In the genomic region with DNA sequence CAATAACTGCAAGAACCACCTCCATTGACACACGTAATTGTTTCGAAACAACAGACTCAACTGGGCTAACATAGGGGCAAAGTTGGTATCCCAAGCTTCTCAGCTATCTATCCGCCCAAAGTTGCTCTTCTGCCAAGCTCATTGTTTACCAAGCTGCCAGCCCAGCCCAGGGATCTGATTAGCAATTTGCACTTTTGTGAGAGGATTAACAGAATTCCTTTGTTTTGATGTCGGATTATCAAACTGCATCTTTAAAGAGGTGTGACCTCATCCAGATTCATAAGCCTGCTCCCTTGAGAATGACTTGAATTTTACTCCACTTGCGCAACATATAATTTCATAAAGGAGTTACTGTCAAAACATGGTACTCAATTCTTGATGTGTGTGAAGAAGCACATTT, we compare ENCODE assay signal across 24 cellular contexts.
A peak's percentile ranks its signal among the peaks of the same experiment; 100 is the strongest.
DNase-seq lines count a peak whose midpoint lies in the region; ATAC-seq lines count a peak whose summit lies in the region.
"Had no signal": no experiment of that assay in that cellular context is flagged by ENCODE, and none has a peak within 500 bp of the region (broad histone marks: within the 10 kb centered on the region; RNA-seq: fewer than 3 reads in every experiment).

No MANE protein-coding gene starts in this region.

- H4K20me1 ChIP-seq in Karpas-422 (ENCODE audit: insufficient read depth, low read depth, low read length): no peaks in the 10 kb centered on the region

- H2AFZ ChIP-seq in Karpas-422 (ENCODE audit: low read length): no peak overlapping the region

- H3K9me3 ChIP-seq in Karpas-422 (ENCODE audit: low read length) (no peaks in the 10 kb centered on the region), ectodermal cell (ENCODE audit: control insufficient read depth, low read length) (peaks cover 4% of the 10 kb centered on the region)
- H3K9me3 ChIP-seq: ascending aorta, heart right ventricle, testis had no signal

- H3K4me3 ChIP-seq in Karpas-422 (ENCODE audit: low read length) (no peak overlapping the region), ectodermal cell (ENCODE audit: insufficient read depth, low read depth, low read length) (no peak overlapping the region)
- H3K4me3 ChIP-seq: ascending aorta, GM12878, heart right ventricle, testis had no signal

- no peak overlapping the region for H3K9ac ChIP-seq in Karpas-422 (ENCODE audit: low read length)

- H3K36me3 ChIP-seq in Karpas-422 (ENCODE audit: insufficient read depth, low read length) (no peaks in the 10 kb centered on the region), ectodermal cell (ENCODE audit: control insufficient read depth, insufficient read depth, low read length) (no peaks in the 10 kb centered on the region)
- H3K36me3 ChIP-seq: ascending aorta, heart right ventricle had no signal

- H3K27me3 ChIP-seq in Karpas-422 (ENCODE audit: low read length): no peaks in the 10 kb centered on the region
- H3K27me3 ChIP-seq in ectodermal cell (ENCODE audit: control insufficient read depth, insufficient read depth, low read length, poor library complexity, severe bottlenecking): no peaks in the 10 kb centered on the region
- H3K27me3 ChIP-seq: ascending aorta, heart right ventricle, testis had no signal

- peaks cover 21% of the 10 kb centered on the region for H3K4me1 Mint-ChIP-seq in memory B cell
- H3K4me1 Mint-ChIP-seq in naive thymus-derived CD8-positive, alpha-beta T cell: peaks cover 0 to 8% (median 0%) of the 10 kb centered on the region in 4 donors
- H3K4me1 Mint-ChIP-seq: activated CD8-positive, alpha-beta memory T cell treated with anti-CD3 and anti-CD28 coated beads, Interleukin-2, amount 10 ng/mL, durations not matched to agents 7 days and 5 days had no signal

- 12 to 29% methylated on average over 4 to 5 of the region's 5 CpGs for WGBS in ectodermal cell, 2 experiments

- no peaks in the 10 kb centered on the region for H3K79me2 ChIP-seq in Karpas-422 (ENCODE audit: low read length)

- peak overlapping the region; percentile 28 for H3K27ac Mint-ChIP-seq in memory B cell
- no peak overlapping the region for H3K27ac Mint-ChIP-seq in naive thymus-derived CD8-positive, alpha-beta T cell
- H3K27ac Mint-ChIP-seq: activated CD8-positive, alpha-beta memory T cell treated with anti-CD3 and anti-CD28 coated beads, Interleukin-2, amount 10 ng/mL, durations not matched to agents 7 days and 5 days; T-helper 1 cell treated with Interleukin-12 subunit alpha and Interleukin-12 subunit beta and Interleukin-4 antibody, amounts not matched to agents 30 μg/mL and 1 μg/mL, for 36 hours had no signal

- no peak overlapping the region for H3K4me2 ChIP-seq in Karpas-422 (ENCODE audit: low read depth, low read length, poor library complexity, severe bottlenecking)

- H3K27me3 Mint-ChIP-seq in memory B cell: no peaks in the 10 kb centered on the region
- no peaks in the 10 kb centered on the region for H3K27me3 Mint-ChIP-seq in naive thymus-derived CD8-positive, alpha-beta T cell
- H3K27me3 Mint-ChIP-seq: activated CD8-positive, alpha-beta memory T cell treated with anti-CD3 and anti-CD28 coated beads, Interleukin-2, amount 10 ng/mL, durations not matched to agents 7 days and 5 days had no signal

- DNase-seq in D341Med (ENCODE audit: low spot score): peak; percentile 79
- no peak for DNase-seq in Karpas-422
- no peak for DNase-seq in memory B cell (ENCODE audit: low spot score in 2 of 2)
- DNase-seq in naive thymus-derived CD8-positive, alpha-beta T cell: no peak
- no peak for DNase-seq in activated gamma-delta T cell (lab: John Stamatoyannopoulos, UW)
- DNase-seq: activated CD8-positive, alpha-beta memory T cell treated with anti-CD3 and anti-CD28 coated beads, Interleukin-2, amount 10 ng/mL, durations not matched to agents 7 days and 5 days; activated effector memory CD4-positive, alpha-beta T cell treated with Interleukin-2 at 50 U/mL for 16 hours; cortex of kidney; erythroblast; heart right ventricle; kidney glomerular epithelial cell; midbrain; NCI-H1048; Right ventricle myocardium superior; stimulated activated CD4-positive, alpha-beta T cell treated with anti-CD3 and anti-CD28 coated beads, Interleukin-4, amount 100 ng/mL, for 24 hours; stimulated activated CD8-positive, alpha-beta memory T cell treated with anti-CD3 and anti-CD28 coated beads, Interleukin-4, amount 100 ng/mL, for 48 hours; testis had no signal

- POLR2A ChIA-PET in naive thymus-derived CD8-positive, alpha-beta T cell (lab: Charles Lee): interaction anchor here (0.6 kb wide), 1 partner anchor 47 kb away, joined by 5 read pairs; no protein-coding TSS in a partner anchor

- peaks cover 6% of the 10 kb centered on the region for H3K36me3 Mint-ChIP-seq in memory B cell
- no peaks in the 10 kb centered on the region for H3K36me3 Mint-ChIP-seq in naive thymus-derived CD8-positive, alpha-beta T cell
- H3K36me3 Mint-ChIP-seq: activated CD8-positive, alpha-beta memory T cell treated with anti-CD3 and anti-CD28 coated beads, Interleukin-2, amount 10 ng/mL, durations not matched to agents 7 days and 5 days had no signal

- H3K27ac ChIP-seq in Karpas-422 (ENCODE audit: low read length) (peak overlapping the region; percentile 93), ectodermal cell (ENCODE audit: insufficient read depth, low read depth, low read length, poor library complexity, severe bottlenecking) (peak overlapping the region; percentile 88)
- H3K27ac ChIP-seq: ascending aorta, heart right ventricle, testis had no signal

- H3K9me3 Mint-ChIP-seq in memory B cell: peaks cover 5% of the 10 kb centered on the region
- peaks cover 0 to 32% (median 5%) of the 10 kb centered on the region in 9 donors for H3K9me3 Mint-ChIP-seq in naive thymus-derived CD8-positive, alpha-beta T cell

- H3K4me3 Mint-ChIP-seq in memory B cell: peak overlapping the region; percentile 7
- no peak overlapping the region for H3K4me3 Mint-ChIP-seq in naive thymus-derived CD8-positive, alpha-beta T cell
- H3K4me3 Mint-ChIP-seq: activated CD8-positive, alpha-beta memory T cell treated with anti-CD3 and anti-CD28 coated beads, Interleukin-2, amount 10 ng/mL, durations not matched to agents 7 days and 5 days; T-helper 1 cell treated with Interleukin-12 subunit alpha and Interleukin-12 subunit beta and Interleukin-4 antibody, amounts not matched to agents 30 μg/mL and 1 μg/mL, for 36 hours had no signal

- H3K9me2 ChIP-seq in Karpas-422 (replicated peaks; ENCODE audit: insufficient read depth, low read length): no peaks in the 10 kb centered on the region

- no peak for ATAC-seq in memory B cell (ENCODE audit: low read depth)
- ATAC-seq in naive thymus-derived CD8-positive, alpha-beta T cell: no peak
- no peak for ATAC-seq in GM21528 (IDR thresholded peaks at IDR 0.05; ENCODE audit: low FRiP score, unreplicated experiment)
- ATAC-seq in HG03280 (IDR thresholded peaks at IDR 0.05; ENCODE audit: unreplicated experiment): no peak
- ATAC-seq: activated CD4-positive, CD25-positive, alpha-beta regulatory T cell treated with anti-CD3 and anti-CD28 coated beads, Interleukin-2, amount 50 U/mL, for 24 hours; activated CD8-positive, alpha-beta memory T cell treated with anti-CD3 and anti-CD28 coated beads, Interleukin-2, amount 10 ng/mL, durations not matched to agents 7 days and 5 days; GM12878; heart right ventricle had no signal

- H3K4me1 ChIP-seq in Karpas-422 (ENCODE audit: low read length): peaks cover 33% of the 10 kb centered on the region
- peaks cover 35% of the 10 kb centered on the region for H3K4me1 ChIP-seq in ectodermal cell (ENCODE audit: control insufficient read depth, insufficient read depth, low read length)
- H3K4me1 ChIP-seq: ascending aorta, testis had no signal
